Comparison of ENCODE assay signal across 1 cellular context in genomic region chr2:232587527-232587926, GRCh38.
TF ChIP-seq lines count a peak whose summit lies in the region.

No MANE protein-coding gene starts in this region.

TF ChIP-seq in HepG2, 621 proteins besides CTCF, POLR2A, EP300 and RAD21:
- TF ChIP-seq ZNF234 (CRISPR knock-in tag; conservative IDR thresholded peaks at IDR 0.05): no peak
- TF ChIP-seq ZNF512B (CRISPR knock-in tag; IDR thresholded peaks at IDR 0.05; ENCODE audit: borderline replicate concordance): no peak
- no peak for TF ChIP-seq ZBTB4 (CRISPR knock-in tag; IDR thresholded peaks at IDR 0.05; ENCODE audit: borderline replicate concordance)
- no peak for TF ChIP-seq CC2D1A (CRISPR knock-in tag; IDR thresholded peaks at IDR 0.05)
- no peak for TF ChIP-seq ZNF674 (CRISPR knock-in tag; IDR thresholded peaks at IDR 0.05; ENCODE audit: low read depth)
- TF ChIP-seq TRAFD1 (CRISPR knock-in tag; IDR thresholded peaks at IDR 0.05; ENCODE audit: borderline replicate concordance): no peak
- TF ChIP-seq ZNF20 (CRISPR knock-in tag; IDR thresholded peaks at IDR 0.05): no peak
- no peak for TF ChIP-seq RORA (CRISPR knock-in tag; IDR thresholded peaks at IDR 0.05)
- TF ChIP-seq ZNF256 (CRISPR knock-in tag; conservative IDR thresholded peaks at IDR 0.05): no peak
- TF ChIP-seq BRD4 (CRISPR knock-in tag; IDR thresholded peaks at IDR 0.05): no peak
- TF ChIP-seq DRAP1 (CRISPR knock-in tag; IDR thresholded peaks at IDR 0.05): no peak
